In genomic region chr22:35842954-35843353, GRCh38 we compare ENCODE assay signal across 8 cellular contexts.
DNase-seq lines count a peak whose midpoint lies in the region; ATAC-seq, FAIRE-seq and TF ChIP-seq lines count a peak whose summit lies in the region.

No MANE protein-coding gene starts in this region.

- H3K79me2 ChIP-seq in astrocyte (ENCODE audit: insufficient read depth, low read length), result peaks cover 46% of the 10 kb centered on the region

- H3K9me3 ChIP-seq in astrocyte (ENCODE audit: insufficient read depth, low read depth, low read length), result no peaks in the 10 kb centered on the region

- no peaks in the 10 kb centered on the region for H3K36me3 ChIP-seq in astrocyte (ENCODE audit: insufficient read depth, low read length)
- no peaks in the 10 kb centered on the region for H3K36me3 ChIP-seq in kidney epithelial cell (ENCODE audit: control insufficient read depth, insufficient read depth, low read length)

- no peak overlapping the region for H3K4me3 Mint-ChIP-seq in astrocyte (ENCODE audit: unreplicated experiment)

- no peaks in the 10 kb centered on the region for H3K27me3 Mint-ChIP-seq in astrocyte (ENCODE audit: low read depth, unreplicated experiment)

- peaks cover 7% of the 10 kb centered on the region for H3K4me1 ChIP-seq in astrocyte (ENCODE audit: insufficient read depth, low read length)

- ATAC-seq in GM19328 (IDR thresholded peaks at IDR 0.05; ENCODE audit: unreplicated experiment), result no peak
- no peak for ATAC-seq in GM18867 (IDR thresholded peaks at IDR 0.05; ENCODE audit: unreplicated experiment)
- no peak for ATAC-seq in GM19463 (IDR thresholded peaks at IDR 0.05; ENCODE audit: unreplicated experiment)

- no peak overlapping the region for H3K9ac ChIP-seq in astrocyte (ENCODE audit: low read length)

- H2AFZ ChIP-seq in astrocyte (ENCODE audit: low read depth, low read length), result no peak overlapping the region

- no peak overlapping the region for H3K4me2 ChIP-seq in astrocyte (ENCODE audit: low read length)

- H3K9me3 Mint-ChIP-seq in astrocyte (ENCODE audit: unreplicated experiment), result no peaks in the 10 kb centered on the region

- H3K4me1 Mint-ChIP-seq in astrocyte (ENCODE audit: low read depth, unreplicated experiment), result peaks cover 6% of the 10 kb centered on the region

- H3K27ac ChIP-seq in astrocyte (ENCODE audit: low read depth, low read length), result no peak overlapping the region

- H3K4me3 ChIP-seq in LNCaP clone FGC (ENCODE audit: low read depth, low read length) (no peak overlapping the region), astrocyte (ENCODE audit: insufficient read depth, low read depth, low read length) (no peak overlapping the region), kidney epithelial cell (ENCODE audit: low read depth, low read length) (no peak overlapping the region)

- DNase-seq in DMS153 (lab: John Stamatoyannopoulos, UW) (peak; percentile 43), LNCaP clone FGC (ENCODE audit: low read depth) (no peak), astrocyte (ENCODE audit: low read depth) (peak; percentile 11), kidney epithelial cell (ENCODE audit: low read depth) (no peak)
- no peak for DNase-seq in activated CD8-positive, alpha-beta memory T cell treated with anti-CD3 and anti-CD28 coated beads for 24 hours

- no peaks in the 10 kb centered on the region for H3K36me3 Mint-ChIP-seq in astrocyte (ENCODE audit: low read depth, unreplicated experiment)

- peak; percentile 52 for TF ChIP-seq CTCF in LNCaP clone FGC (IDR thresholded peaks at IDR 0.05; ENCODE audit: control insufficient read depth, extremely low read depth, insufficient read depth)
- peak; percentile 53 for TF ChIP-seq CTCF in astrocyte (IDR thresholded peaks at IDR 0.05; ENCODE audit: insufficient read depth, low read depth, low read length)
- peak; percentile 65 for TF ChIP-seq CTCF in kidney epithelial cell (IDR thresholded peaks at IDR 0.05; ENCODE audit: insufficient read depth, low read length, poor library complexity, severe bottlenecking)

- FAIRE-seq in astrocyte (lab: Jason Lieb, UNC), result peak; percentile 20

- peaks cover 29% of the 10 kb centered on the region for H4K20me1 ChIP-seq in astrocyte (ENCODE audit: insufficient read depth, low read length)

- no peak overlapping the region for H3K27ac Mint-ChIP-seq in astrocyte (ENCODE audit: unreplicated experiment)

- H3K27me3 ChIP-seq in astrocyte (ENCODE audit: insufficient read depth, low read length) (no peaks in the 10 kb centered on the region), kidney epithelial cell (ENCODE audit: control insufficient read depth, insufficient read depth, low read length) (no peaks in the 10 kb centered on the region)

Comparison
In these comparisons a context has a peak if more than half of its experiments do, and no peak if none do; other contexts are left out.
1. DNase-seq: peak in DMS153 (single experiment) and astrocyte (single experiment); none in LNCaP clone FGC (single experiment), kidney epithelial cell (single experiment) and activated CD8-positive, alpha-beta memory T cell treated with anti-CD3 and anti-CD28 coated beads for 24 hours (single experiment).
2. Peak in every context shown above with its lines, with median percentiles within 50 percentile points of each other: CTCF ChIP-seq.